13 cellular contexts compared by ENCODE assay signal in genomic region chr10:44702531-44702930, GRCh38.
DNase-seq lines count a peak whose midpoint lies in the region; ATAC-seq, FAIRE-seq and TF ChIP-seq lines count a peak whose summit lies in the region.
"Had no signal": no experiment of that assay in that cellular context is flagged by ENCODE, and none has a peak within 500 bp of the region (broad histone marks: within the 10 kb centered on the region; RNA-seq: fewer than 3 reads in every experiment).

No MANE protein-coding gene starts in this region.

- H3K4me3 Mint-ChIP-seq in activated naive CD4-positive, alpha-beta T cell treated with anti-CD3 and anti-CD28 coated beads for 36 hours, result no peak overlapping the region
- H3K4me3 Mint-ChIP-seq: H9, IgD-negative memory B cell had no signal

- no peak for FAIRE-seq in K562 (lab: Jason Lieb, UNC)

- in situ Hi-C loops in GM23248 (cut with MboI), result no loop called here
- in situ Hi-C loops in K562 (cut with MboI), result no loop called here

- H4K20me1 ChIP-seq in GM23248 (ENCODE audit: insufficient read depth) (no peaks in the 10 kb centered on the region), PC-3 (ENCODE audit: low read length) (no peaks in the 10 kb centered on the region), K562 (replicated peaks; ENCODE audit: control insufficient read depth, insufficient read depth, low read length) (no peaks in the 10 kb centered on the region), smooth muscle cell (ENCODE audit: low read depth) (no peaks in the 10 kb centered on the region)
- H4K20me1 ChIP-seq: BLaER1 treated with 17β-estradiol and CSF1 and Interleukin-3, amounts not matched to agents 10 nM and 100 nM had no signal

- no peak for TF ChIP-seq EP300 in K562 (IDR thresholded peaks at IDR 0.05; ENCODE audit: low read length)

- CTCF ChIA-PET in PC-3 (lab: Charles Lee) (no interaction called here), K562 (lab: Yijun Ruan, JAX; ENCODE audit: low intra/inter-chr PET ratio) (no interaction called here)
- CTCF ChIA-PET in activated naive CD4-positive, alpha-beta T cell treated with anti-CD3 and anti-CD28 coated beads for 36 hours (lab: Charles Lee), result no interaction called here

- no peaks in the 10 kb centered on the region for H3K27me3 ChIP-seq in GM23248 (replicated peaks; ENCODE audit: insufficient read depth)
- no peaks in the 10 kb centered on the region for H3K27me3 ChIP-seq in PC-3 (ENCODE audit: low read length)
- no peaks in the 10 kb centered on the region for H3K27me3 ChIP-seq in K562 (ENCODE audit: control insufficient read depth in 2 of 2, insufficient read depth in 2 of 2, low read length in 2 of 2)
- H3K27me3 ChIP-seq in smooth muscle cell (ENCODE audit: low read depth), result no peaks in the 10 kb centered on the region
- H3K27me3 ChIP-seq in right lobe of liver, result no peaks in the 10 kb centered on the region
- H3K27me3 ChIP-seq: BLaER1 treated with 17β-estradiol and CSF1 and Interleukin-3, amounts not matched to agents 10 nM and 100 nM had no signal

- no peak for TF ChIP-seq RAD21 in K562 (CRISPR knock-in tag; conservative IDR thresholded peaks at IDR 0.05 in 1 of 2, IDR thresholded peaks at IDR 0.05 in 1 of 2)

- no peaks in the 10 kb centered on the region for H3K79me2 ChIP-seq in GM23248 (ENCODE audit: insufficient read depth)
- H3K79me2 ChIP-seq in PC-3 (ENCODE audit: low read length), result no peaks in the 10 kb centered on the region
- H3K79me2 ChIP-seq in K562 (ENCODE audit: control insufficient read depth, insufficient read depth, low read length), result no peaks in the 10 kb centered on the region
- no peaks in the 10 kb centered on the region for H3K79me2 ChIP-seq in smooth muscle cell (ENCODE audit: low read depth)

- DNase-seq in GM23248 (no peak), PC-3 (peak; percentile 58), K562 (ENCODE audit: extremely low read depth in 1 of 4, low spot score in 3 of 4) (no peak), smooth muscle cell (lab: John Stamatoyannopoulos, UW; ENCODE audit: unreplicated experiment) (no peak), right lobe of liver (no peak)
- DNase-seq in activated naive CD4-positive, alpha-beta T cell treated with anti-CD3 and anti-CD28 coated beads for 36 hours, result no peak
- no peak for DNase-seq in stimulated activated CD4-positive, alpha-beta T cell treated with anti-CD3 and anti-CD28 coated beads, Interleukin-15, amount 100 ng/mL, for 24 hours
- DNase-seq: CD4-positive, CD25-positive, alpha-beta regulatory T cell; DMS53; GOT3; H9 had no signal

- H3K4me3 ChIP-seq in GM23248 (no peak overlapping the region), PC-3 (ENCODE audit: low read length) (no peak overlapping the region), K562 (no peak overlapping the region), smooth muscle cell (no peak overlapping the region), right lobe of liver (no peak overlapping the region)
- H3K4me3 ChIP-seq: BLaER1 treated with 17β-estradiol and CSF1 and Interleukin-3, amounts not matched to agents 10 nM and 100 nM had no signal

- H2AFZ ChIP-seq in GM23248 (no peak overlapping the region), PC-3 (ENCODE audit: low read length) (no peak overlapping the region), K562 (ENCODE audit: low read depth, low read length) (no peak overlapping the region), smooth muscle cell (ENCODE audit: low read depth) (no peak overlapping the region)

- no peak for TF ChIP-seq CTCF in PC-3 (conservative IDR thresholded peaks at IDR 0.05; ENCODE audit: low read depth, low read length)
- no peak for TF ChIP-seq CTCF in K562 (IDR thresholded peaks at IDR 0.05 in 2 of 3, conservative IDR thresholded peaks at IDR 0.05 in 1 of 3; ENCODE audit: insufficient read depth in 2 of 3, low read depth in 1 of 3, low read length in 3 of 3)
- no peak for TF ChIP-seq CTCF in smooth muscle cell (IDR thresholded peaks at IDR 0.05; ENCODE audit: borderline replicate concordance, insufficient read depth, poor library complexity, severe bottlenecking)
- TF ChIP-seq CTCF in right lobe of liver (IDR thresholded peaks at IDR 0.05), result no peak

- H3F3A ChIP-seq in GM23248 (ENCODE audit: insufficient read depth) (peaks cover 25% of the 10 kb centered on the region), PC-3 (ENCODE audit: low read length, unreplicated experiment) (peaks cover 5% of the 10 kb centered on the region), smooth muscle cell (ENCODE audit: low read depth) (no peaks in the 10 kb centered on the region)

- peaks cover 33% of the 10 kb centered on the region for H3K4me1 ChIP-seq in GM23248 (ENCODE audit: insufficient read depth)
- H3K4me1 ChIP-seq in PC-3 (ENCODE audit: insufficient read depth, low read length), result peaks cover 41% of the 10 kb centered on the region
- no peaks in the 10 kb centered on the region for H3K4me1 ChIP-seq in K562 (replicated peaks in 1 of 2; ENCODE audit: control insufficient read depth in 2 of 2, insufficient read depth in 2 of 2, low read length in 2 of 2)
- no peaks in the 10 kb centered on the region for H3K4me1 ChIP-seq in smooth muscle cell (ENCODE audit: low read depth)
- H3K4me1 ChIP-seq in right lobe of liver, result no peaks in the 10 kb centered on the region
- H3K4me1 ChIP-seq: BLaER1 treated with 17β-estradiol and CSF1 and Interleukin-3, amounts not matched to agents 10 nM and 100 nM had no signal

- POLR2A ChIA-PET in PC-3 (lab: Charles Lee; ENCODE audit: unreplicated experiment) (no interaction called here), K562 (lab: Yijun Ruan, JAX) (no interaction called here)

- H3K36me3 ChIP-seq in GM23248 (ENCODE audit: low read depth) (no peaks in the 10 kb centered on the region; the same call in 1 of the 2 replicates), PC-3 (ENCODE audit: low read depth, low read length) (peaks cover 6% of the 10 kb centered on the region; the same call in 1 of the 2 replicates), K562 (ENCODE audit: control insufficient read depth, insufficient read depth, low read length) (no peaks in the 10 kb centered on the region), smooth muscle cell (ENCODE audit: low read depth) (no peaks in the 10 kb centered on the region), right lobe of liver (no peaks in the 10 kb centered on the region)
- H3K36me3 ChIP-seq: BLaER1 treated with 17β-estradiol and CSF1 and Interleukin-3, amounts not matched to agents 10 nM and 100 nM had no signal

- WGBS in GM23248 (ENCODE audit: low coverage in 1 of 2, low lambda C conversion rate in 2 of 2, missing lambda C conversion rate in 2 of 2), 2 experiments, result 92 to 93% methylated on average over 1 of the region's 1 CpG
- WGBS in K562 (ENCODE audit: insufficient coverage, low coverage, missing lambda C conversion rate), result 0% methylated on average over 1 of the region's 1 CpG
- WGBS in smooth muscle cell (ENCODE audit: low lambda C conversion rate), result 89% methylated on average over 1 of the region's 1 CpG
- WGBS in right lobe of liver (ENCODE audit: insufficient coverage, low coverage, low lambda C conversion rate, missing lambda C conversion rate), result 78% methylated on average over 1 of the region's 1 CpG

- BruUV-seq in PC-3 (replicated peaks; lab: Mats Ljungman, UMichigan), result no TSS peak
- no TSS peak for BruUV-seq in K562 (replicated peaks; lab: Mats Ljungman, UMichigan)

- peak overlapping the region; percentile 47; the same call in 1 of the 2 replicates for H3K27ac ChIP-seq in GM23248
- peak overlapping the region; percentile 73 for H3K27ac ChIP-seq in PC-3 (ENCODE audit: low read length)
- H3K27ac ChIP-seq in K562 (ENCODE audit: extremely low read depth, low read depth, low read length), result no peak overlapping the region
- H3K27ac ChIP-seq in smooth muscle cell (ENCODE audit: low read depth), result peak overlapping the region; percentile 22
- no peak overlapping the region for H3K27ac ChIP-seq in right lobe of liver
- H3K27ac ChIP-seq: BLaER1 treated with 17β-estradiol and CSF1 and Interleukin-3, amounts not matched to agents 10 nM and 100 nM had no signal

- no peaks in the 10 kb centered on the region for H3K9me3 ChIP-seq in GM23248 (ENCODE audit: low read depth)
- peaks cover 14% of the 10 kb centered on the region for H3K9me3 ChIP-seq in PC-3 (ENCODE audit: low read length)
- H3K9me3 ChIP-seq in K562 (replicated peaks; ENCODE audit: control insufficient read depth, insufficient read depth, low read depth, low read length), result no peaks in the 10 kb centered on the region
- no peaks in the 10 kb centered on the region for H3K9me3 ChIP-seq in smooth muscle cell (replicated peaks; ENCODE audit: low read depth)
- peaks cover 0 to 5% (median under 1%) of the 10 kb centered on the region in 4 donors for H3K9me3 ChIP-seq in right lobe of liver

- H3K36me3 Mint-ChIP-seq in activated naive CD4-positive, alpha-beta T cell treated with anti-CD3 and anti-CD28 coated beads for 36 hours (ENCODE audit: low read depth), result no peaks in the 10 kb centered on the region
- H3K36me3 Mint-ChIP-seq: CD4-positive, CD25-positive, alpha-beta regulatory T cell had no signal

- no peaks in the 10 kb centered on the region for H3K4me1 Mint-ChIP-seq in activated naive CD4-positive, alpha-beta T cell treated with anti-CD3 and anti-CD28 coated beads for 36 hours (ENCODE audit: low read depth)
- H3K4me1 Mint-ChIP-seq: CD4-positive, CD25-positive, alpha-beta regulatory T cell; H9; IgD-negative memory B cell had no signal

- H3K27me3 Mint-ChIP-seq in activated naive CD4-positive, alpha-beta T cell treated with anti-CD3 and anti-CD28 coated beads for 36 hours (ENCODE audit: low read depth), result no peaks in the 10 kb centered on the region
- H3K27me3 Mint-ChIP-seq: IgD-negative memory B cell had no signal

- peaks cover 12% of the 10 kb centered on the region for H3K9me3 Mint-ChIP-seq in activated naive CD4-positive, alpha-beta T cell treated with anti-CD3 and anti-CD28 coated beads for 36 hours

- H3K4me2 ChIP-seq in GM23248 (ENCODE audit: unreplicated experiment) (no peak overlapping the region), PC-3 (ENCODE audit: low read length) (no peak overlapping the region), K562 (ENCODE audit: insufficient read depth, low read length) (no peak overlapping the region), smooth muscle cell (no peak overlapping the region)
- H3K4me2 ChIP-seq: BLaER1 treated with 17β-estradiol and CSF1 and Interleukin-3, amounts not matched to agents 10 nM and 100 nM had no signal

- H3K9ac ChIP-seq in GM23248, result no peak overlapping the region
- H3K9ac ChIP-seq in PC-3 (ENCODE audit: low read length), result no peak overlapping the region
- H3K9ac ChIP-seq in K562 (ENCODE audit: insufficient read depth in 1 of 2, low read depth in 2 of 2, low read length in 2 of 2), result no peak overlapping the region
- no peak overlapping the region for H3K9ac ChIP-seq in smooth muscle cell (ENCODE audit: low read depth)
- H3K9ac ChIP-seq: BLaER1 treated with 17β-estradiol and CSF1 and Interleukin-3, amounts not matched to agents 10 nM and 100 nM had no signal

- TF ChIP-seq POLR2A in K562 (conservative IDR thresholded peaks at IDR 0.05) (no peak), right lobe of liver (IDR thresholded peaks at IDR 0.05) (no peak)

- no peaks in the 10 kb centered on the region for H3K9me2 ChIP-seq in GM23248 (ENCODE audit: insufficient read depth)
- H3K9me2 ChIP-seq in PC-3 (replicated peaks; ENCODE audit: low read length), result no peaks in the 10 kb centered on the region

- no peak for ATAC-seq in PC-3
- no peak for ATAC-seq in K562
- no peak for ATAC-seq in right lobe of liver

- H3K9me1 ChIP-seq in K562 (ENCODE audit: control insufficient read depth, insufficient read depth, low read length), result no peaks in the 10 kb centered on the region

- H3K27ac Mint-ChIP-seq in activated naive CD4-positive, alpha-beta T cell treated with anti-CD3 and anti-CD28 coated beads for 36 hours, result no peak overlapping the region
- H3K27ac Mint-ChIP-seq: CD4-positive, CD25-positive, alpha-beta regulatory T cell; H9; IgD-negative memory B cell had no signal

- intact Hi-C loops in PC-3 (cut with micrococcal nuclease), result no loop called here
- intact Hi-C loops in K562 (cut with micrococcal nuclease), result no loop called here
- intact Hi-C loops in right lobe of liver (cut with DNase I), result no loop called here
- intact Hi-C loops in activated naive CD4-positive, alpha-beta T cell treated with anti-CD3 and anti-CD28 coated beads for 36 hours (cut with micrococcal nuclease), result no loop called here

Comparison
In these comparisons a context has a peak if more than half of its experiments do, and no peak if none do; other contexts are left out.
1. H3K27ac ChIP-seq: peak in GM23248 (single experiment), PC-3 (single experiment) and smooth muscle cell (single experiment); none in K562 (single experiment) and right lobe of liver (0 of 3).